9 cellular contexts compared by ENCODE assay signal in the genomic region with DNA sequence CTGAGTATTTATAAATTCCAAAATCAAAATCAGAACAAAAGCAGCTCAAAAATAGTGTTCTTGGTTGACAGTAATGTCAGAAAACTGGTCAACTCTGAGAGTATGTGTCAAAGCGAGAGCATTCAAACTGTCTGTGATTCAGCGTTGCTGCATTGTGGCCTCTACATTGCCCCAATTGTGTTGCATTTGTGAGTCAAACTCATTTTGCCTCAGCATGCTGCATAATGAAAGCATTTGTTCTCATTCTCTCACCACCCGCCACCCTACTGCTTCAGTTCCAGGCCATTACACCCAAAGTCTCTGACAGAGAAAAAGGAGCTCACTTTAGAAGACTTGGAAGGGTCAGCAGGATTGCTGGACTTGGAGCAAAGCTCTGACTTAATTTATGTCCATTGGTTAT.
DNase-seq lines count a peak whose midpoint lies in the region; ATAC-seq lines count a peak whose summit lies in the region.
"Had no signal": no experiment of that assay in that cellular context is flagged by ENCODE, and none has a peak within 500 bp of the region (broad histone marks: within the 10 kb centered on the region; RNA-seq: fewer than 3 reads in every experiment).

No MANE protein-coding gene starts in this region.

- ATAC-seq in GM18867 (IDR thresholded peaks at IDR 0.05; ENCODE audit: unreplicated experiment) (peak; percentile 54), HG03175 (IDR thresholded peaks at IDR 0.05; ENCODE audit: unreplicated experiment) (peak; percentile 55), GM18909 (IDR thresholded peaks at IDR 0.05; ENCODE audit: poor library complexity, unreplicated experiment) (no peak)

- no peaks in the 10 kb centered on the region for H3K36me3 Mint-ChIP-seq in activated naive CD4-positive, alpha-beta T cell treated with anti-CD3 and anti-CD28 coated beads for 36 hours (ENCODE audit: low read depth)
- H3K36me3 Mint-ChIP-seq: activated naive CD4-positive, alpha-beta T cell treated with anti-CD3 and anti-CD28 coated beads, Interleukin-2, amount 10 ng/mL, durations not matched to agents 7 days and 5 days had no signal

- H3K9me3 Mint-ChIP-seq in activated naive CD4-positive, alpha-beta T cell treated with anti-CD3 and anti-CD28 coated beads for 36 hours = no peaks in the 10 kb centered on the region
- H3K9me3 Mint-ChIP-seq: activated naive CD4-positive, alpha-beta T cell treated with anti-CD3 and anti-CD28 coated beads, Interleukin-2, amount 10 ng/mL, durations not matched to agents 7 days and 5 days had no signal

- no peak overlapping the region for H3K4me3 Mint-ChIP-seq in activated naive CD4-positive, alpha-beta T cell treated with anti-CD3 and anti-CD28 coated beads for 36 hours
- H3K4me3 Mint-ChIP-seq: activated naive CD4-positive, alpha-beta T cell treated with anti-CD3 and anti-CD28 coated beads, Interleukin-2, amount 10 ng/mL, durations not matched to agents 7 days and 5 days had no signal

- no peak overlapping the region for H3K27ac Mint-ChIP-seq in activated naive CD4-positive, alpha-beta T cell treated with anti-CD3 and anti-CD28 coated beads for 36 hours
- H3K27ac Mint-ChIP-seq: activated naive CD4-positive, alpha-beta T cell treated with anti-CD3 and anti-CD28 coated beads, Interleukin-2, amount 10 ng/mL, durations not matched to agents 7 days and 5 days had no signal

- CTCF ChIA-PET in activated naive CD4-positive, alpha-beta T cell treated with anti-CD3 and anti-CD28 coated beads for 36 hours (lab: Charles Lee) = interaction anchor here (1.3 kb wide), 1 partner anchor 43 kb away, joined by 3 read pairs; no protein-coding TSS in a partner anchor

- peaks cover 25% of the 10 kb centered on the region for H3K27me3 Mint-ChIP-seq in activated naive CD4-positive, alpha-beta T cell treated with anti-CD3 and anti-CD28 coated beads for 36 hours (ENCODE audit: low read depth)

- peak; percentile 20 for DNase-seq in epithelial cell of prostate (ENCODE audit: low read depth, low spot score)
- DNase-seq in occipital lobe (lab: John Stamatoyannopoulos, UW) = peak; percentile 41
- DNase-seq in NCI-H2029 treated with DMSO at 0.1 percent for 48 hours (lab: John Stamatoyannopoulos, UW) = no peak
- DNase-seq in NCI-H2107 (lab: John Stamatoyannopoulos, UW) = no peak
- no peak for DNase-seq in activated naive CD4-positive, alpha-beta T cell treated with anti-CD3 and anti-CD28 coated beads for 36 hours
- DNase-seq: activated naive CD4-positive, alpha-beta T cell treated with anti-CD3 and anti-CD28 coated beads, Interleukin-2, amount 10 ng/mL, durations not matched to agents 7 days and 5 days had no signal

- H3K27ac ChIP-seq in epithelial cell of prostate = no peak overlapping the region

- intact Hi-C loops in activated naive CD4-positive, alpha-beta T cell treated with anti-CD3 and anti-CD28 coated beads for 36 hours (cut with micrococcal nuclease) = no loop called here

- H3K4me1 Mint-ChIP-seq in activated naive CD4-positive, alpha-beta T cell treated with anti-CD3 and anti-CD28 coated beads for 36 hours (ENCODE audit: low read depth) = no peaks in the 10 kb centered on the region
- H3K4me1 Mint-ChIP-seq: activated naive CD4-positive, alpha-beta T cell treated with anti-CD3 and anti-CD28 coated beads, Interleukin-2, amount 10 ng/mL, durations not matched to agents 7 days and 5 days had no signal

Comparison
In these comparisons a context has a peak if more than half of its experiments do, and no peak if none do; other contexts are left out.
1. DNase-seq: peak in epithelial cell of prostate (single experiment) and occipital lobe (single experiment); none in NCI-H2029 treated with DMSO at 0.1 percent for 48 hours (single experiment), NCI-H2107 (single experiment) and activated naive CD4-positive, alpha-beta T cell treated with anti-CD3 and anti-CD28 coated beads for 36 hours (single experiment).